In genomic region chrX:109843963-109844751, GRCh38 we compare ENCODE assay signal across 10 cellular contexts.
A peak's percentile ranks its signal among the peaks of the same experiment; 100 is the strongest.
DNase-seq lines count a peak whose midpoint lies in the region; ATAC-seq and TF ChIP-seq lines count a peak whose summit lies in the region.
"Had no signal": no experiment of that assay in that cellular context is flagged by ENCODE, and none has a peak within 500 bp of the region (broad histone marks: within the 10 kb centered on the region; RNA-seq: fewer than 3 reads in every experiment).

No MANE protein-coding gene starts in this region.

- peaks cover 16% of the 10 kb centered on the region for H3K4me1 Mint-ChIP-seq in stimulated activated naive CD8-positive, alpha-beta T cell treated with anti-CD3 and anti-CD28 coated beads, Interleukin-15, amount 100 ng/mL, for 72 hours
- peaks cover 0 to 13% (median 5%) of the 10 kb centered on the region in 7 donors for H3K4me1 Mint-ChIP-seq in naive thymus-derived CD4-positive, alpha-beta T cell
- H3K4me1 Mint-ChIP-seq in WTC11: peaks cover 20% of the 10 kb centered on the region

- no peaks in the 10 kb centered on the region for H3K27me3 Mint-ChIP-seq in stimulated activated naive CD8-positive, alpha-beta T cell treated with anti-CD3 and anti-CD28 coated beads, Interleukin-15, amount 100 ng/mL, for 72 hours
- H3K27me3 Mint-ChIP-seq in naive thymus-derived CD4-positive, alpha-beta T cell: no peaks in the 10 kb centered on the region
- no peaks in the 10 kb centered on the region for H3K27me3 Mint-ChIP-seq in WTC11 (ENCODE audit: low read depth)

- TF ChIP-seq CTCF in coronary artery (IDR thresholded peaks at IDR 0.05) (no peak), WTC11 (IDR thresholded peaks at IDR 0.05) (no peak)

- peak; percentile 53 for ATAC-seq in stimulated activated naive CD8-positive, alpha-beta T cell treated with anti-CD3 and anti-CD28 coated beads, Interleukin-15, amount 100 ng/mL, for 72 hours
- ATAC-seq in stimulated activated naive CD8-positive, alpha-beta T cell treated with anti-CD3 and anti-CD28 coated beads, Interleukin-15, Interleukin-2, amounts not matched to agents 100 U/mL and 50 U/mL, for 24 hours: no peak
- ATAC-seq in HG03378 (IDR thresholded peaks at IDR 0.05; ENCODE audit: unreplicated experiment): peak; percentile 41
- no peak for ATAC-seq in naive thymus-derived CD4-positive, alpha-beta T cell
- no peak for ATAC-seq in WTC11
- ATAC-seq: left lobe of liver had no signal

- H3K27ac ChIP-seq in coronary artery: peak overlapping the region in 1 of 2 donors; percentile 53
- no peak overlapping the region for H3K27ac ChIP-seq in naive thymus-derived CD4-positive, alpha-beta T cell (ENCODE audit: low read depth, low read length)
- H3K27ac ChIP-seq: SJCRH30 had no signal

- no peak overlapping the region for H3K27ac Mint-ChIP-seq in stimulated activated naive CD8-positive, alpha-beta T cell treated with anti-CD3 and anti-CD28 coated beads, Interleukin-15, amount 100 ng/mL, for 72 hours
- no peak overlapping the region for H3K27ac Mint-ChIP-seq in naive thymus-derived CD4-positive, alpha-beta T cell
- H3K27ac Mint-ChIP-seq in WTC11: no peak overlapping the region

- no peaks in the 10 kb centered on the region for H3K36me3 ChIP-seq in naive thymus-derived CD4-positive, alpha-beta T cell (ENCODE audit: control insufficient read depth in 2 of 3, insufficient read depth in 3 of 3, low read length in 3 of 3)
- H3K36me3 ChIP-seq: SJCRH30 had no signal

- DNase-seq in stimulated activated naive CD8-positive, alpha-beta T cell treated with anti-CD3 and anti-CD28 coated beads, Interleukin-15, amount 100 ng/mL, for 72 hours: no peak
- DNase-seq in stimulated activated naive CD8-positive, alpha-beta T cell treated with anti-CD3 and anti-CD28 coated beads, Interleukin-15, Interleukin-2, amounts not matched to agents 100 U/mL and 50 U/mL, for 24 hours: no peak
- DNase-seq in cerebellum (ENCODE audit: low spot score): peak; percentile 1
- DNase-seq in coronary artery (ENCODE audit: low spot score): no peak
- no peak for DNase-seq in naive thymus-derived CD4-positive, alpha-beta T cell
- DNase-seq in WTC11 (ENCODE audit: low spot score): no peak
- DNase-seq in iPS-NIHi7 (ENCODE audit: extremely low spot score): no peak
- DNase-seq: SJCRH30 had no signal

- H3K9me3 ChIP-seq in naive thymus-derived CD4-positive, alpha-beta T cell (ENCODE audit: control insufficient read depth in 2 of 3, low read length in 3 of 3): no peaks in the 10 kb centered on the region
- H3K9me3 ChIP-seq: SJCRH30 had no signal

- H3K27me3 ChIP-seq in naive thymus-derived CD4-positive, alpha-beta T cell (ENCODE audit: control insufficient read depth in 2 of 2, insufficient read depth in 2 of 2, low read length in 2 of 2): no peaks in the 10 kb centered on the region
- H3K27me3 ChIP-seq: SJCRH30 had no signal

- POLR2A ChIA-PET in naive thymus-derived CD4-positive, alpha-beta T cell (lab: Charles Lee): no interaction called here
- POLR2A ChIA-PET in WTC11 (lab: Charles Lee): no interaction called here

- no peak overlapping the region for H3K4me3 ChIP-seq in coronary artery
- no peak overlapping the region for H3K4me3 ChIP-seq in naive thymus-derived CD4-positive, alpha-beta T cell (ENCODE audit: low read length)
- H3K4me3 ChIP-seq: SJCRH30 had no signal

- CTCF ChIA-PET in naive thymus-derived CD4-positive, alpha-beta T cell (lab: Charles Lee): no interaction called here
- CTCF ChIA-PET in WTC11 (lab: Charles Lee): interaction anchor here (1.9 kb wide), 1 partner anchor 13 kb away, joined by 5 read pairs; no protein-coding TSS in a partner anchor

- intact Hi-C loops in naive thymus-derived CD4-positive, alpha-beta T cell (cut with micrococcal nuclease): no loop called here

- no peak overlapping the region for H3K4me3 Mint-ChIP-seq in stimulated activated naive CD8-positive, alpha-beta T cell treated with anti-CD3 and anti-CD28 coated beads, Interleukin-15, amount 100 ng/mL, for 72 hours
- H3K4me3 Mint-ChIP-seq in naive thymus-derived CD4-positive, alpha-beta T cell: no peak overlapping the region
- no peak overlapping the region for H3K4me3 Mint-ChIP-seq in WTC11

- H3K36me3 Mint-ChIP-seq in naive thymus-derived CD4-positive, alpha-beta T cell: no peaks in the 10 kb centered on the region
- no peaks in the 10 kb centered on the region for H3K36me3 Mint-ChIP-seq in WTC11

- H3K4me1 ChIP-seq in naive thymus-derived CD4-positive, alpha-beta T cell (ENCODE audit: control insufficient read depth in 2 of 2, insufficient read depth in 2 of 2, low read length in 2 of 2): no peaks in the 10 kb centered on the region
- H3K4me1 ChIP-seq: SJCRH30 had no signal

- H3K9me3 Mint-ChIP-seq in stimulated activated naive CD8-positive, alpha-beta T cell treated with anti-CD3 and anti-CD28 coated beads, Interleukin-15, amount 100 ng/mL, for 72 hours: no peaks in the 10 kb centered on the region
- H3K9me3 Mint-ChIP-seq in naive thymus-derived CD4-positive, alpha-beta T cell: no peaks in the 10 kb centered on the region
- H3K9me3 Mint-ChIP-seq in WTC11: no peaks in the 10 kb centered on the region

TF ChIP-seq in WTC11, 78 proteins besides CTCF, POLR2A, EP300 and RAD21 (continues in another document):
- TF ChIP-seq ZMAT4 (CRISPR knock-in tag; IDR thresholded peaks at IDR 0.05) (no peak), FOXJ3 (CRISPR knock-in tag; IDR thresholded peaks at IDR 0.05; ENCODE audit: borderline replicate concordance) (no peak), MAX (CRISPR knock-in tag; IDR thresholded peaks at IDR 0.05) (no peak), CREB1 (CRISPR knock-in tag; IDR thresholded peaks at IDR 0.05) (no peak), JAZF1 (CRISPR knock-in tag; IDR thresholded peaks at IDR 0.05) (no peak), TP53 (CRISPR knock-in tag; IDR thresholded peaks at IDR 0.05) (no peak), NFATC4 (CRISPR knock-in tag; IDR thresholded peaks at IDR 0.05) (no peak), SMAD3 (CRISPR knock-in tag; IDR thresholded peaks at IDR 0.05; ENCODE audit: borderline replicate concordance) (no peak), ATF2 (CRISPR knock-in tag; IDR thresholded peaks at IDR 0.05; ENCODE audit: borderline replicate concordance, low read depth) (no peak), USF2 (CRISPR knock-in tag; IDR thresholded peaks at IDR 0.05) (no peak), ATF1 (CRISPR knock-in tag; IDR thresholded peaks at IDR 0.05) (no peak), EMX1 (CRISPR knock-in tag; IDR thresholded peaks at IDR 0.05) (no peak), ZNF232 (CRISPR knock-in tag; IDR thresholded peaks at IDR 0.05) (no peak), ZNF396 (CRISPR knock-in tag; IDR thresholded peaks at IDR 0.05; ENCODE audit: borderline replicate concordance) (no peak), ZSCAN18 (CRISPR knock-in tag; IDR thresholded peaks at IDR 0.05) (no peak), GTF2I (CRISPR knock-in tag; conservative IDR thresholded peaks at IDR 0.05) (no peak)

Comparison
In these comparisons a context has a peak if more than half of its experiments do, and no peak if none do; other contexts are left out.
1. ATAC-seq: peak in stimulated activated naive CD8-positive, alpha-beta T cell treated with anti-CD3 and anti-CD28 coated beads, Interleukin-15, amount 100 ng/mL, for 72 hours (single experiment) and HG03378 (single experiment); none in stimulated activated naive CD8-positive, alpha-beta T cell treated with anti-CD3 and anti-CD28 coated beads, Interleukin-15, Interleukin-2, amounts not matched to agents 100 U/mL and 50 U/mL, for 24 hours (single experiment), naive thymus-derived CD4-positive, alpha-beta T cell (single experiment) and WTC11 (single experiment).